21 cellular contexts compared by ENCODE assay signal in the genomic region with DNA sequence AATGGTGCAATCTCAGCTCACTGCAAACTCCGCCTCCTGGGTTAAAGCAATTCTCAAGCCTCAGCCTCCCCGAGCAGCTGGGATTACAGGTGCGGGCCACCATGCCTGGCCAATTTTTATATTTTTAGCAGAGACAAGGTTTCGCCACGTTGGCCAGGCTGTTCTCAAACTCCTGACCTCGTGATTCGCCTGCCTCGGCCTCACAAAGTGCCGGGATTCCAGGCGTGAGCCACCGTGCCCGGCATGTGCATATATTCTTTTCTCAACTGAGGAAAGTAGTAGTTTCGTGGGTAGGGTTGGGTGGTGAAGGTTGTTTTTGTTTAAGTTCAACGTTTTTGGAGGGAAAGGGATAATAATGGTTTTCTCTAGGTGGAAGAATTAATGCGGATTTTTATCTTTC.
"Had no signal": no experiment of that assay in that cellular context is flagged by ENCODE, and none has a peak within 500 bp of the region (broad histone marks: within the 10 kb centered on the region; RNA-seq: fewer than 3 reads in every experiment).

No MANE protein-coding gene starts in this region.

- H3K27ac Mint-ChIP-seq: immature natural killer cell; naive thymus-derived CD4-positive, alpha-beta T cell; nephron; neural progenitor cell; stimulated activated effector memory CD8-positive, alpha-beta T cell treated with anti-CD3 and anti-CD28 coated beads, Interleukin-12 subunit alpha, Interleukin-12 subunit beta, amount 100 ng/mL, for 72 hours had no signal

- H3K4me1 Mint-ChIP-seq: immature natural killer cell, nephron had no signal

- H3K36me3 Mint-ChIP-seq: immature natural killer cell; naive thymus-derived CD4-positive, alpha-beta T cell; neural progenitor cell; stimulated activated effector memory CD8-positive, alpha-beta T cell treated with anti-CD3 and anti-CD28 coated beads, Interleukin-12 subunit alpha, Interleukin-12 subunit beta, amount 100 ng/mL, for 72 hours had no signal

- H3K79me2 ChIP-seq: parathyroid adenoma had no signal

- H3K9me3 ChIP-seq: esophagus muscularis mucosa, vagina had no signal

- ATAC-seq: naive thymus-derived CD4-positive, alpha-beta T cell; right cardiac atrium; stimulated activated effector memory CD8-positive, alpha-beta T cell treated with anti-CD3 and anti-CD28 coated beads, Interleukin-12 subunit alpha, Interleukin-12 subunit beta, amount 100 ng/mL, for 72 hours had no signal

- H3K36me3 ChIP-seq: esophagus muscularis mucosa, neural progenitor cell, sigmoid colon, vagina had no signal

- H3K27me3 ChIP-seq: esophagus muscularis mucosa, neural progenitor cell, sigmoid colon, vagina had no signal

- H3K9me3 Mint-ChIP-seq: nephron; stimulated activated effector memory CD8-positive, alpha-beta T cell treated with anti-CD3 and anti-CD28 coated beads, Interleukin-12 subunit alpha, Interleukin-12 subunit beta, amount 100 ng/mL, for 72 hours had no signal

- H3K4me1 ChIP-seq: esophagus muscularis mucosa, neural progenitor cell, parathyroid adenoma, psoas muscle, sigmoid colon had no signal

- H3K27ac ChIP-seq: esophagus muscularis mucosa, neural progenitor cell, parathyroid adenoma, psoas muscle, sigmoid colon, vagina had no signal

- H3K4me2 ChIP-seq: neural progenitor cell had no signal

- DNase-seq: cerebellar nuclear complex; cortex of kidney; effector CD4-positive, alpha-beta T cell; immature natural killer cell; islet precursor cell; mesenchymal stem cell; naive thymus-derived CD4-positive, alpha-beta T cell; psoas muscle; right cardiac atrium; sigmoid colon; stimulated activated CD4-positive, alpha-beta T cell treated with anti-CD3 and anti-CD28 coated beads, Interleukin-2, amount 100 ng/mL, for 24 hours; stimulated activated CD4-positive, alpha-beta T cell treated with anti-CD3 and anti-CD28 coated beads, Interleukin-4, amount 100 ng/mL, for 24 hours; stimulated activated naive CD4-positive, alpha-beta T cell treated with Interleukin-2 at 50 U/mL for 16 hours; trophoblast cell had no signal

- H3K4me3 Mint-ChIP-seq: naive thymus-derived CD4-positive, alpha-beta T cell; nephron; neural progenitor cell; stimulated activated effector memory CD8-positive, alpha-beta T cell treated with anti-CD3 and anti-CD28 coated beads, Interleukin-12 subunit alpha, Interleukin-12 subunit beta, amount 100 ng/mL, for 72 hours had no signal

- H3K9ac ChIP-seq: neural progenitor cell, parathyroid adenoma had no signal

- H3K4me3 ChIP-seq: esophagus muscularis mucosa, lung, neural progenitor cell, psoas muscle, sigmoid colon, vagina had no signal

- H2AFZ ChIP-seq: neural progenitor cell, parathyroid adenoma had no signal
